1 cellular context compared by ENCODE assay signal in genomic region chr19:6220385-6221191, GRCh38.
TF ChIP-seq lines count a peak whose summit lies in the region.

No MANE protein-coding gene starts in this region.

TF ChIP-seq in endothelial cell of umbilical vein, 7 proteins besides CTCF, POLR2A, EP300 and RAD21 (continued from another document):
- TF ChIP-seq EZH2 (IDR thresholded peaks at IDR 0.05; ENCODE audit: borderline replicate concordance, low read depth, low read length, severe bottlenecking) (no peak), MAX (IDR thresholded peaks at IDR 0.05; ENCODE audit: insufficient read depth, insufficient read length) (no peak)
